In genomic region chr13:28100149-28101121, GRCh38 we compare ENCODE assay signal across 9 cellular contexts. TPM values are rescaled to one million over a fixed set of nuclear protein-coding genes. Genes with fewer than 3 reads are reported as not detected.
A peak's percentile ranks its signal among the peaks of the same experiment; 100 is the strongest.
DNase-seq lines count a peak whose midpoint lies in the region; ATAC-seq, FAIRE-seq and TF ChIP-seq lines count a peak whose summit lies in the region.
"Had no signal": no experiment of that assay in that cellular context is flagged by ENCODE, and none has a peak within 500 bp of the region (broad histone marks: within the 10 kb centered on the region; RNA-seq: fewer than 3 reads in every experiment).

Gene FLT3, minus strand, starts transcription at chr13:28100576. Its CDS starts 66 bp downstream, at chr13:28100510.

- no peaks in the 10 kb centered on the region for H3K4me1 Mint-ChIP-seq in astrocyte (ENCODE audit: low read depth, unreplicated experiment)

- H3K4me3 ChIP-seq in astrocyte (ENCODE audit: insufficient read depth, low read depth, low read length) (peak within 1 kb of the TSS; percentile 46), iPS-18c (ENCODE audit: insufficient read depth, low read depth, low read length) (peak within 1 kb of the TSS; percentile 67), small intestine (ENCODE audit: low read depth in 1 of 2, low read length in 2 of 2) (peak within 1 kb of the TSS; percentile 25 to 49)

- H4K20me1 ChIP-seq in astrocyte (ENCODE audit: insufficient read depth, low read length) = no peaks in the 10 kb centered on the region

- TF ChIP-seq CTCF in astrocyte (IDR thresholded peaks at IDR 0.05; ENCODE audit: insufficient read depth, low read depth, low read length) = no peak

- no peaks in the 10 kb centered on the region for H3K36me3 Mint-ChIP-seq in astrocyte (ENCODE audit: low read depth, unreplicated experiment)

- FAIRE-seq in astrocyte (lab: Jason Lieb, UNC) (no peak), small intestine (lab: Jason Lieb, UNC) (no peak)

- H3K27me3 Mint-ChIP-seq in astrocyte (ENCODE audit: low read depth, unreplicated experiment) = peaks cover 46% of the 10 kb centered on the region

- WGBS in small intestine, 3 donors = 1% methylated on average over 67 to 106 of the region's 106 CpGs

- peak within 1 kb of the TSS; percentile 84 for H3K4me2 ChIP-seq in astrocyte (ENCODE audit: low read length)

- no peaks in the 10 kb centered on the region for H3K79me2 ChIP-seq in astrocyte (ENCODE audit: insufficient read depth, low read length)

- H3K27me3 ChIP-seq in astrocyte (ENCODE audit: insufficient read depth, low read length) = peaks cover 38% of the 10 kb centered on the region
- H3K27me3 ChIP-seq in small intestine (ENCODE audit: control insufficient read depth in 2 of 2, insufficient read depth in 2 of 2, low read length in 2 of 2) = peaks cover 17 to 29% of the 10 kb centered on the region in 2 donors

- DNase-seq in GDM1 (lab: John Stamatoyannopoulos, UW) (peak; percentile 59), NOMO-1 treated with dmso at 0.1 percent for 144 hours (lab: John Stamatoyannopoulos, UW; ENCODE audit: unreplicated experiment) (peak; percentile 98), astrocyte (ENCODE audit: low read depth) (peak; percentile 30), small intestine (peak; percentile 7), middle frontal gyrus (ENCODE audit: extremely low spot score, low spot score) (no peak)

- ATAC-seq in HG02588 (IDR thresholded peaks at IDR 0.05; ENCODE audit: unreplicated experiment) (peak; percentile 51), GM21528 (IDR thresholded peaks at IDR 0.05; ENCODE audit: low FRiP score, unreplicated experiment) (no peak)

- H3K9me3 ChIP-seq in astrocyte (ENCODE audit: insufficient read depth, low read depth, low read length) = no peaks in the 10 kb centered on the region
- H3K9me3 ChIP-seq in iPS-18c (ENCODE audit: control insufficient read depth, insufficient read depth, low read length) = no peaks in the 10 kb centered on the region
- no peaks in the 10 kb centered on the region for H3K9me3 ChIP-seq in small intestine (ENCODE audit: control insufficient read depth, low read depth)

- H3K27ac Mint-ChIP-seq in astrocyte (ENCODE audit: unreplicated experiment) = no peak within 1 kb of the TSS

- H3K9me3 Mint-ChIP-seq in astrocyte (ENCODE audit: unreplicated experiment) = peaks cover 4% of the 10 kb centered on the region

- no peaks in the 10 kb centered on the region for H3K4me1 ChIP-seq in astrocyte (ENCODE audit: insufficient read depth, low read length)
- peaks cover 0 to 2% of the 10 kb centered on the region in 2 donors for H3K4me1 ChIP-seq in small intestine (ENCODE audit: control insufficient read depth in 2 of 2, insufficient read depth in 1 of 2, low read depth in 1 of 2, low read length in 1 of 2)

- H3K9ac ChIP-seq in astrocyte (ENCODE audit: low read length) = no peak within 1 kb of the TSS

- H3K27ac ChIP-seq in astrocyte (ENCODE audit: low read depth, low read length) = no peak within 1 kb of the TSS
- H3K27ac ChIP-seq in small intestine (ENCODE audit: low read depth in 1 of 2, low read length in 1 of 2) = no peak within 1 kb of the TSS

- peak within 1 kb of the TSS; percentile 71 for H2AFZ ChIP-seq in astrocyte (ENCODE audit: low read depth, low read length)

- H3K36me3 ChIP-seq in astrocyte (ENCODE audit: insufficient read depth, low read length) = no peaks in the 10 kb centered on the region
- no peaks in the 10 kb centered on the region for H3K36me3 ChIP-seq in small intestine (ENCODE audit: control insufficient read depth in 2 of 2, insufficient read depth in 2 of 2, low read length in 2 of 2)

- H3K4me3 Mint-ChIP-seq in astrocyte (ENCODE audit: unreplicated experiment) = peak within 1 kb of the TSS; percentile 72

RNA-seq across cellular contexts. Expression of gene FLT3, which starts in this region (rescaled TPM):
- 0.10 TPM in 1 of 2 replicates, not detected in the other for total RNA-seq in astrocyte
- polyA plus RNA-seq in small intestine = under 1 TPM in 2 of 3 donors, not detected in 1; 0.19 to 0.27 TPM
- total RNA-seq: activated CD8-positive, alpha-beta memory T cell treated with anti-CD3 and anti-CD28 coated beads for 36 hours had no signal

Comparison
In these comparisons a context has a peak if more than half of its experiments do, and no peak if none do; other contexts are left out.
1. Peak in DNase-seq, H3K4me3 ChIP-seq and H3K4me2 ChIP-seq in astrocyte; RNA of the gene not detected or under 1 TPM.
2. Peak in DNase-seq and H3K4me3 ChIP-seq in small intestine; RNA of the gene not detected or under 1 TPM.